Comparison of ENCODE assay signal across 19 cellular contexts in the genomic region with DNA sequence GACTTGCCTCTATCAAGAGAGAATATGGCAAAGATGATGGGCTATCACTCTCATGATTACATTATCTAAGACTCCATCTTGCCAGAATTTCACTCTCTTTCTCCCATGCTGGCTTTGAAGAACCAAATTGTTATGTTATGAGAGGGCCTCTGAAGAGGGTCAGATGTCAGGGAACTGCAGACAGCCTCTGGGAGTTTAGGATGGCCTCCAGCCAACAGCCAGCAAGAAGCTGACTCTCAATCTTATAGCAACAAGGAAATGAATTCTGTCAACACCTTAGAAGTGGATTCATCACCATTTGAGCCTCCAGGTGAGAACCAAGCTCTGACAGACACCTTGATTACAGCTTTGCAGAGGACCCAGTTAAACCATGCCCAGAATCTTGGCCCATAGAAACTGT.
"Had no signal": no experiment of that assay in that cellular context is flagged by ENCODE, and none has a peak within 500 bp of the region (broad histone marks: within the 10 kb centered on the region; RNA-seq: fewer than 3 reads in every experiment).

No MANE protein-coding gene starts in this region.

- H3K36me3 Mint-ChIP-seq: activated CD8-positive, alpha-beta memory T cell treated with anti-CD3 and anti-CD28 coated beads, Interleukin-2, amount 10 ng/mL, durations not matched to agents 7 days and 5 days; activated naive CD8-positive, alpha-beta T cell treated with anti-CD3 and anti-CD28 coated beads, Interleukin-2, amount 10 ng/mL, durations not matched to agents 7 days and 5 days had no signal

- H3K4me3 ChIP-seq: coronary artery, lung, sigmoid colon, transverse colon had no signal

- DNase-seq: activated CD4-positive, alpha-beta memory T cell treated with anti-CD3 and anti-CD28 coated beads, Interleukin-2, amount 10 ng/mL, durations not matched to agents 7 days and 5 days; activated CD8-positive, alpha-beta memory T cell treated with anti-CD3 and anti-CD28 coated beads, Interleukin-2, amount 10 ng/mL, durations not matched to agents 7 days and 5 days; activated naive CD4-positive, alpha-beta T cell treated with Interleukin-2 at 50 U/mL for 16 hours; activated naive CD8-positive, alpha-beta T cell treated with anti-CD3 and anti-CD28 coated beads, Interleukin-2, amount 10 ng/mL, durations not matched to agents 7 days and 5 days; activated T-cell treated with anti-CD3 and anti-CD28 coated beads, Interleukin-2, amount 50 U/mL, for 1 hour; amygdala; central memory CD4-positive, alpha-beta T cell; left colon; sigmoid colon; stimulated activated naive CD8-positive, alpha-beta T cell treated with anti-CD3 and anti-CD28 coated beads, Interleukin-15, Interleukin-2, amounts not matched to agents 100 U/mL and 50 U/mL, for 24 hours; substantia nigra; transverse colon had no signal

- H3K4me3 Mint-ChIP-seq: activated CD4-positive, alpha-beta memory T cell treated with anti-CD3 and anti-CD28 coated beads, Interleukin-2, amount 10 ng/mL, durations not matched to agents 7 days and 5 days; activated CD8-positive, alpha-beta memory T cell treated with anti-CD3 and anti-CD28 coated beads, Interleukin-2, amount 10 ng/mL, durations not matched to agents 7 days and 5 days; activated naive CD8-positive, alpha-beta T cell treated with anti-CD3 and anti-CD28 coated beads, Interleukin-2, amount 10 ng/mL, durations not matched to agents 7 days and 5 days; mesothelial cell of epicardium; nephron; T-helper 2 cell treated with Interferon-gamma antibody and Interleukin-4, amounts not matched to agents 5 μg/mL and 100 μg/mL, for 36 hours had no signal

- H3K36me3 ChIP-seq: sigmoid colon, transverse colon had no signal

- H3K27me3 ChIP-seq: sigmoid colon, transverse colon had no signal

- H3K27ac ChIP-seq: coronary artery, parathyroid adenoma, sigmoid colon, transverse colon had no signal

- H3K4me1 Mint-ChIP-seq: activated CD4-positive, alpha-beta memory T cell treated with anti-CD3 and anti-CD28 coated beads, Interleukin-2, amount 10 ng/mL, durations not matched to agents 7 days and 5 days; activated CD8-positive, alpha-beta memory T cell treated with anti-CD3 and anti-CD28 coated beads, Interleukin-2, amount 10 ng/mL, durations not matched to agents 7 days and 5 days; activated naive CD8-positive, alpha-beta T cell treated with anti-CD3 and anti-CD28 coated beads, Interleukin-2, amount 10 ng/mL, durations not matched to agents 7 days and 5 days; mesothelial cell of epicardium had no signal

- H3K27ac Mint-ChIP-seq: activated CD4-positive, alpha-beta memory T cell treated with anti-CD3 and anti-CD28 coated beads, Interleukin-2, amount 10 ng/mL, durations not matched to agents 7 days and 5 days; activated CD8-positive, alpha-beta memory T cell treated with anti-CD3 and anti-CD28 coated beads, Interleukin-2, amount 10 ng/mL, durations not matched to agents 7 days and 5 days; activated naive CD8-positive, alpha-beta T cell treated with anti-CD3 and anti-CD28 coated beads, Interleukin-2, amount 10 ng/mL, durations not matched to agents 7 days and 5 days; activated T-helper 2 cell treated with anti-CD3 and anti-CD28 coated beads, Interferon-gamma antibody, Interleukin-2, Interleukin-4, amounts not matched to agents 10 μg/mL and 5 μg/mL and 100 μg/mL, durations not matched to agents 14 hours and 24 hours and 36 hours; mesothelial cell of epicardium; nephron; T-helper 2 cell treated with Interferon-gamma antibody and Interleukin-4, amounts not matched to agents 5 μg/mL and 100 μg/mL, for 36 hours had no signal

- H3K4me1 ChIP-seq: parathyroid adenoma, sigmoid colon, transverse colon had no signal

- ATAC-seq: activated CD8-positive, alpha-beta memory T cell treated with anti-CD3 and anti-CD28 coated beads, Interleukin-2, amount 10 ng/mL, durations not matched to agents 7 days and 5 days; left colon; stimulated activated naive CD8-positive, alpha-beta T cell treated with anti-CD3 and anti-CD28 coated beads, Interleukin-15, Interleukin-2, amounts not matched to agents 100 U/mL and 50 U/mL, for 24 hours had no signal
